Comparison of ENCODE assay signal across 12 cellular contexts in genomic region chr2:28102455-28102874, GRCh38.
DNase-seq lines count a peak whose midpoint lies in the region; ATAC-seq, FAIRE-seq and TF ChIP-seq lines count a peak whose summit lies in the region.
"Had no signal": no experiment of that assay in that cellular context is flagged by ENCODE, and none has a peak within 500 bp of the region (broad histone marks: within the 10 kb centered on the region; RNA-seq: fewer than 3 reads in every experiment).

No MANE protein-coding gene starts in this region.

- DNase-seq in activated CD8-positive, alpha-beta memory T cell treated with anti-CD3 and anti-CD28 coated beads, Interleukin-2, amount 10 ng/mL, durations not matched to agents 7 days and 5 days, result peak; percentile 66
- no peak for DNase-seq in activated CD8-positive, alpha-beta memory T cell treated with anti-CD3 and anti-CD28 coated beads, Interleukin-2, amount 50 U/mL, for 4 hours
- DNase-seq in bronchial epithelial cell (ENCODE audit: low read depth) (peak; percentile 17), lung microvascular endothelial cell (ENCODE audit: low read depth in 2 of 2) (peak; percentile 72 to 86), uterus (no peak), T-helper 1 cell (no peak)
- DNase-seq: activated naive CD4-positive, alpha-beta T cell treated with anti-CD3 and anti-CD28 coated beads for 36 hours; nucleus accumbens; stimulated activated naive CD4-positive, alpha-beta T cell had no signal

- H3K9me3 Mint-ChIP-seq in activated CD8-positive, alpha-beta memory T cell treated with anti-CD3 and anti-CD28 coated beads, Interleukin-2, amount 10 ng/mL, durations not matched to agents 7 days and 5 days (ENCODE audit: low read depth), result no peaks in the 10 kb centered on the region
- H3K9me3 Mint-ChIP-seq: activated naive CD4-positive, alpha-beta T cell treated with anti-CD3 and anti-CD28 coated beads for 36 hours had no signal

- no peaks in the 10 kb centered on the region for H3K27me3 Mint-ChIP-seq in activated CD8-positive, alpha-beta memory T cell treated with anti-CD3 and anti-CD28 coated beads, Interleukin-2, amount 10 ng/mL, durations not matched to agents 7 days and 5 days

- H3K27ac ChIP-seq in uterus, result peak overlapping the region; percentile 40 to 60
- H3K27ac ChIP-seq: HL-60 had no signal

- CTCF ChIA-PET in activated CD8-positive, alpha-beta memory T cell treated with anti-CD3 and anti-CD28 coated beads, Interleukin-2, amount 10 ng/mL, durations not matched to agents 7 days and 5 days (lab: Charles Lee), result no interaction called here

- H3K36me3 ChIP-seq in bronchial epithelial cell (ENCODE audit: control insufficient read depth, insufficient read depth, low read length) (no peaks in the 10 kb centered on the region), uterus (no peaks in the 10 kb centered on the region)

- TF ChIP-seq POLR2A in uterus (IDR thresholded peaks at IDR 0.05), result no peak

- H3K4me3 Mint-ChIP-seq in activated CD8-positive, alpha-beta memory T cell treated with anti-CD3 and anti-CD28 coated beads, Interleukin-2, amount 10 ng/mL, durations not matched to agents 7 days and 5 days, result peak overlapping the region; percentile 30
- H3K4me3 Mint-ChIP-seq: activated naive CD4-positive, alpha-beta T cell treated with anti-CD3 and anti-CD28 coated beads for 36 hours had no signal

- H3K27ac Mint-ChIP-seq in activated CD8-positive, alpha-beta memory T cell treated with anti-CD3 and anti-CD28 coated beads, Interleukin-2, amount 10 ng/mL, durations not matched to agents 7 days and 5 days, result peak overlapping the region; percentile 71
- H3K27ac Mint-ChIP-seq: activated naive CD4-positive, alpha-beta T cell treated with anti-CD3 and anti-CD28 coated beads for 36 hours had no signal

- H3K4me1 Mint-ChIP-seq in activated CD8-positive, alpha-beta memory T cell treated with anti-CD3 and anti-CD28 coated beads, Interleukin-2, amount 10 ng/mL, durations not matched to agents 7 days and 5 days, result peaks cover 36% of the 10 kb centered on the region

- FAIRE-seq in bronchial epithelial cell (lab: Jason Lieb, UNC), result no peak

- ATAC-seq in activated CD8-positive, alpha-beta memory T cell treated with anti-CD3 and anti-CD28 coated beads, Interleukin-2, amount 10 ng/mL, durations not matched to agents 7 days and 5 days, result peak; percentile 84
- ATAC-seq in HG03432 (IDR thresholded peaks at IDR 0.05; ENCODE audit: unreplicated experiment) (no peak), HG03457 (IDR thresholded peaks at IDR 0.05; ENCODE audit: unreplicated experiment) (no peak)

- H3K36me3 Mint-ChIP-seq in activated CD8-positive, alpha-beta memory T cell treated with anti-CD3 and anti-CD28 coated beads, Interleukin-2, amount 10 ng/mL, durations not matched to agents 7 days and 5 days, result peaks cover 16% of the 10 kb centered on the region

- intact Hi-C loops in uterus (cut with DNase I; ENCODE audit: low total_unique reads), result no loop called here

- H3K27me3 ChIP-seq in bronchial epithelial cell (ENCODE audit: control insufficient read depth, insufficient read depth, low read length), result no peaks in the 10 kb centered on the region
- no peaks in the 10 kb centered on the region for H3K27me3 ChIP-seq in uterus

- H3K4me3 ChIP-seq in bronchial epithelial cell (ENCODE audit: low read depth, low read length) (no peak overlapping the region), uterus (no peak overlapping the region)

- no peaks in the 10 kb centered on the region for H3K9me3 ChIP-seq in uterus

- peaks cover 0 to 4% of the 10 kb centered on the region in 2 donors for H3K4me1 ChIP-seq in uterus

- no peak for TF ChIP-seq CTCF in bronchial epithelial cell (IDR thresholded peaks at IDR 0.05; ENCODE audit: insufficient read depth, low read length, severe bottlenecking)
- TF ChIP-seq CTCF in uterus (IDR thresholded peaks at IDR 0.05), result no peak

Comparison
In these comparisons a context has a peak if more than half of its experiments do, and no peak if none do; other contexts are left out.
1. DNase-seq: peak in activated CD8-positive, alpha-beta memory T cell treated with anti-CD3 and anti-CD28 coated beads, Interleukin-2, amount 10 ng/mL, durations not matched to agents 7 days and 5 days (single experiment), bronchial epithelial cell (single experiment) and lung microvascular endothelial cell (2 of 2); none in activated CD8-positive, alpha-beta memory T cell treated with anti-CD3 and anti-CD28 coated beads, Interleukin-2, amount 50 U/mL, for 4 hours (single experiment), uterus (0 of 2) and T-helper 1 cell (0 of 5).